16 cellular contexts compared by ENCODE assay signal in genomic region chr5:40623480-40624420, GRCh38. TPM values are rescaled to one million over a fixed set of nuclear protein-coding genes. Genes with fewer than 3 reads are reported as not detected.
DNase-seq lines count a peak whose midpoint lies in the region; ATAC-seq and TF ChIP-seq lines count a peak whose summit lies in the region.
"Had no signal": no experiment of that assay in that cellular context is flagged by ENCODE, and none has a peak within 500 bp of the region (broad histone marks: within the 10 kb centered on the region; RNA-seq: fewer than 3 reads in every experiment).

No MANE protein-coding gene starts in this region.

- DNase-seq in left ventricle myocardium inferior = no peak
- DNase-seq in Right ventricle myocardium inferior (ENCODE audit: missing footprints) = no peak
- DNase-seq in T follicular helper cell (ENCODE audit: low read depth) = peak; percentile 8
- DNase-seq in activated naive CD4-positive, alpha-beta T cell treated with anti-CD3 and anti-CD28 coated beads, Interleukin-2, amount 50 U/mL, for 72 hours (ENCODE audit: low spot score in 2 of 2) = no peak
- DNase-seq in stimulated activated naive CD8-positive, alpha-beta T cell treated with anti-CD3 and anti-CD28 coated beads, Interleukin-15, amount 100 ng/mL, for 72 hours = peak in 1 of 2 donors; percentile 10
- DNase-seq in tibial artery = no peak
- DNase-seq in endodermal cell = no peak
- DNase-seq: anterior cingulate cortex; cerebellar nuclear complex; NCI-H1694 treated with DMSO at 0.1 percent for 48 hours; ovary; Peyer's patch; stimulated activated CD4-positive, alpha-beta T cell treated with anti-CD3 and anti-CD28 coated beads, Interleukin-2, amount 100 ng/mL, for 48 hours had no signal

- peaks cover 0 to 13% of the 10 kb centered on the region in 2 donors for H3K9me3 Mint-ChIP-seq in activated naive CD4-positive, alpha-beta T cell treated with anti-CD3 and anti-CD28 coated beads, Interleukin-2, amount 50 U/mL, for 72 hours
- peaks cover 0 to 7% of the 10 kb centered on the region in 2 donors for H3K9me3 Mint-ChIP-seq in stimulated activated naive CD8-positive, alpha-beta T cell treated with anti-CD3 and anti-CD28 coated beads, Interleukin-15, amount 100 ng/mL, for 72 hours
- no peaks in the 10 kb centered on the region for H3K9me3 Mint-ChIP-seq in endodermal cell

- no peaks in the 10 kb centered on the region for H3K36me3 ChIP-seq in left ventricle myocardium inferior
- H3K36me3 ChIP-seq in tibial artery = no peaks in the 10 kb centered on the region
- no peaks in the 10 kb centered on the region for H3K36me3 ChIP-seq in endodermal cell (ENCODE audit: control insufficient read depth, insufficient read depth, low read length)
- H3K36me3 ChIP-seq: ovary, Peyer's patch, suprapubic skin had no signal

- no peak overlapping the region for H3K4me3 ChIP-seq in left ventricle myocardium inferior
- H3K4me3 ChIP-seq in tibial artery = no peak overlapping the region
- no peak overlapping the region for H3K4me3 ChIP-seq in endodermal cell (ENCODE audit: low read length)
- H3K4me3 ChIP-seq: ovary, Peyer's patch, suprapubic skin had no signal

- no peak for ATAC-seq in Right ventricle myocardium inferior
- ATAC-seq in activated naive CD4-positive, alpha-beta T cell treated with anti-CD3 and anti-CD28 coated beads, Interleukin-2, amount 50 U/mL, for 72 hours = peak; percentile 63 to 84
- peak; percentile 86 for ATAC-seq in stimulated activated naive CD8-positive, alpha-beta T cell treated with anti-CD3 and anti-CD28 coated beads, Interleukin-15, amount 100 ng/mL, for 72 hours

- no peaks in the 10 kb centered on the region for H3K27me3 ChIP-seq in left ventricle myocardium inferior (ENCODE audit: low read depth)
- H3K27me3 ChIP-seq in tibial artery = no peaks in the 10 kb centered on the region
- H3K27me3 ChIP-seq in endodermal cell (ENCODE audit: control insufficient read depth, insufficient read depth, low read length, poor library complexity, severe bottlenecking) = no peaks in the 10 kb centered on the region
- H3K27me3 ChIP-seq: ovary, Peyer's patch, suprapubic skin had no signal

- peak overlapping the region; percentile 70 for H3K27ac ChIP-seq in left ventricle myocardium inferior (replicated peaks)
- H3K27ac ChIP-seq in tibial artery = no peak overlapping the region
- no peak overlapping the region for H3K27ac ChIP-seq in endodermal cell (ENCODE audit: low read depth, low read length)
- H3K27ac ChIP-seq: ovary, suprapubic skin had no signal

- TF ChIP-seq CTCF in left ventricle myocardium inferior (IDR thresholded peaks at IDR 0.05; ENCODE audit: borderline replicate concordance) (no peak), tibial artery (IDR thresholded peaks at IDR 0.05) (no peak), endodermal cell (conservative IDR thresholded peaks at IDR 0.05) (no peak)

- H3K27ac Mint-ChIP-seq in activated naive CD4-positive, alpha-beta T cell treated with anti-CD3 and anti-CD28 coated beads, Interleukin-2, amount 50 U/mL, for 72 hours = no peak overlapping the region
- peak overlapping the region in 1 of 2 donors; percentile 23 for H3K27ac Mint-ChIP-seq in stimulated activated naive CD8-positive, alpha-beta T cell treated with anti-CD3 and anti-CD28 coated beads, Interleukin-15, amount 100 ng/mL, for 72 hours
- no peak overlapping the region for H3K27ac Mint-ChIP-seq in endodermal cell

- WGBS in endodermal cell (ENCODE audit: insufficient coverage in 1 of 2, insufficient read length in 1 of 2), 2 experiments = 90 to 92% methylated on average over 2 of the region's 2 CpGs

- H3K4me3 Mint-ChIP-seq in stimulated activated naive CD8-positive, alpha-beta T cell treated with anti-CD3 and anti-CD28 coated beads, Interleukin-15, amount 100 ng/mL, for 72 hours = no peak overlapping the region
- no peak overlapping the region for H3K4me3 Mint-ChIP-seq in endodermal cell
- H3K4me3 Mint-ChIP-seq: IgD-negative memory B cell had no signal

- H3K9me3 ChIP-seq in left ventricle myocardium inferior (replicated peaks) (no peaks in the 10 kb centered on the region), tibial artery (no peaks in the 10 kb centered on the region), endodermal cell (ENCODE audit: control insufficient read depth, low read length) (no peaks in the 10 kb centered on the region)
- H3K9me3 ChIP-seq: ovary, Peyer's patch, suprapubic skin had no signal

- intact Hi-C loops in left ventricle myocardium inferior (cut with micrococcal nuclease) = no loop called here
- intact Hi-C loops in Right ventricle myocardium inferior (cut with DNase I) = loop anchor here (5.0 kb wide), 1 partner anchor 54 kb away; the partner anchor contains the start of gene PTGER4
- intact Hi-C loops in tibial artery (cut with DNase I; ENCODE audit: low total_unique reads) = no loop called here

- H3K4me1 ChIP-seq in left ventricle myocardium inferior (peaks cover 13% of the 10 kb centered on the region), tibial artery (no peaks in the 10 kb centered on the region), endodermal cell (ENCODE audit: control insufficient read depth, insufficient read depth, low read length) (peaks cover 9% of the 10 kb centered on the region)
- H3K4me1 ChIP-seq: suprapubic skin had no signal

- H3K36me3 Mint-ChIP-seq in activated naive CD4-positive, alpha-beta T cell treated with anti-CD3 and anti-CD28 coated beads, Interleukin-2, amount 50 U/mL, for 72 hours = peaks cover 0 to 7% of the 10 kb centered on the region in 2 donors
- no peaks in the 10 kb centered on the region for H3K36me3 Mint-ChIP-seq in endodermal cell (ENCODE audit: low read depth)

- H3K4me1 Mint-ChIP-seq in stimulated activated naive CD8-positive, alpha-beta T cell treated with anti-CD3 and anti-CD28 coated beads, Interleukin-15, amount 100 ng/mL, for 72 hours = peaks cover 37% of the 10 kb centered on the region
- H3K4me1 Mint-ChIP-seq in endodermal cell = peaks cover 14% of the 10 kb centered on the region

- peaks cover 7% of the 10 kb centered on the region for H3K27me3 Mint-ChIP-seq in stimulated activated naive CD8-positive, alpha-beta T cell treated with anti-CD3 and anti-CD28 coated beads, Interleukin-15, amount 100 ng/mL, for 72 hours
- no peaks in the 10 kb centered on the region for H3K27me3 Mint-ChIP-seq in endodermal cell (ENCODE audit: insufficient read depth)

- H3K9ac ChIP-seq in endodermal cell (ENCODE audit: extremely low read depth, low read length, poor library complexity, severe bottlenecking) = no peak overlapping the region

RNA-seq across cellular contexts. Expression of gene PTGER4, which starts 56.0 kb away (rescaled TPM):
- 6.2 TPM for total RNA-seq in left ventricle myocardium inferior
- 8.5 TPM for total RNA-seq in Right ventricle myocardium inferior
- 10 to 100 TPM; 56.9 to 61.0 TPM for total RNA-seq in activated naive CD4-positive, alpha-beta T cell treated with anti-CD3 and anti-CD28 coated beads, Interleukin-2, amount 50 U/mL, for 72 hours
- total RNA-seq in endodermal cell = under 1 TPM; 0.15 to 0.71 TPM
- polyA plus RNA-seq in endodermal cell (2013, experiment 1 of 2) = 0.89 TPM
- 3.1 TPM for polyA plus RNA-seq in endodermal cell (2013, experiment 2 of 2)
- total RNA-seq: G401 had no signal
